36 cellular contexts compared by ENCODE assay signal in genomic region chr19:31296741-31297390, GRCh38. TPM values are rescaled to one million over a fixed set of nuclear protein-coding genes. Genes with fewer than 3 reads are reported as not detected.
"Had no signal": no experiment of that assay in that cellular context is flagged by ENCODE, and none has a peak within 500 bp of the region (broad histone marks: within the 10 kb centered on the region; RNA-seq: fewer than 3 reads in every experiment).

No MANE protein-coding gene starts in this region.

- H3K4me1 Mint-ChIP-seq: activated CD4-positive, alpha-beta memory T cell treated with anti-CD3 and anti-CD28 coated beads, Interleukin-2, amount 10 ng/mL, durations not matched to agents 7 days and 5 days; activated CD8-positive, alpha-beta memory T cell treated with anti-CD3 and anti-CD28 coated beads, Interleukin-2, amount 10 ng/mL, durations not matched to agents 7 days and 5 days; activated naive CD4-positive, alpha-beta T cell treated with anti-CD3 and anti-CD28 coated beads, Interleukin-2, amount 10 ng/mL, durations not matched to agents 7 days and 5 days; activated naive CD8-positive, alpha-beta T cell treated with anti-CD3 and anti-CD28 coated beads, Interleukin-2, amount 50 U/mL, for 24 hours had no signal

- H3K27ac Mint-ChIP-seq: activated CD4-positive, alpha-beta memory T cell treated with anti-CD3 and anti-CD28 coated beads, Interleukin-2, amount 10 ng/mL, durations not matched to agents 7 days and 5 days; activated CD8-positive, alpha-beta memory T cell treated with anti-CD3 and anti-CD28 coated beads, Interleukin-2, amount 10 ng/mL, durations not matched to agents 7 days and 5 days; activated naive CD4-positive, alpha-beta T cell treated with anti-CD3 and anti-CD28 coated beads, Interleukin-2, amount 10 ng/mL, durations not matched to agents 7 days and 5 days; activated naive CD8-positive, alpha-beta T cell; activated naive CD8-positive, alpha-beta T cell treated with anti-CD3 and anti-CD28 coated beads, Interleukin-2, amount 50 U/mL, for 24 hours had no signal

- H3K4me3 ChIP-seq: cardiac muscle cell, Peyer's patch had no signal

- H3K36me3 Mint-ChIP-seq: activated CD8-positive, alpha-beta memory T cell treated with anti-CD3 and anti-CD28 coated beads, Interleukin-2, amount 10 ng/mL, durations not matched to agents 7 days and 5 days; activated naive CD4-positive, alpha-beta T cell treated with anti-CD3 and anti-CD28 coated beads, Interleukin-2, amount 10 ng/mL, durations not matched to agents 7 days and 5 days; activated naive CD8-positive, alpha-beta T cell had no signal

- DNase-seq: activated CD4-positive, alpha-beta memory T cell treated with anti-CD3 and anti-CD28 coated beads, Interleukin-2, amount 10 ng/mL, durations not matched to agents 7 days and 5 days; activated CD4-positive, alpha-beta T cell treated with anti-CD3 and anti-CD28 coated beads for 1 hour; activated CD4-positive, alpha-beta T cell treated with anti-CD3 and anti-CD28 coated beads for 48 hours; activated CD4-positive, CD25-positive, alpha-beta regulatory T cell; activated CD8-positive, alpha-beta memory T cell treated with anti-CD3 and anti-CD28 coated beads for 24 hours; activated CD8-positive, alpha-beta memory T cell treated with anti-CD3 and anti-CD28 coated beads, Interleukin-2, amount 10 ng/mL, durations not matched to agents 7 days and 5 days; activated CD8-positive, alpha-beta memory T cell treated with anti-CD3 and anti-CD28 coated beads, Interleukin-2, amount 50 U/mL, for 48 hours; activated effector memory CD4-positive, alpha-beta T cell treated with Interleukin-2 at 50 U/mL for 16 hours; activated naive CD4-positive, alpha-beta T cell treated with anti-CD3 and anti-CD28 coated beads, Interleukin-2, amount 10 ng/mL, durations not matched to agents 7 days and 5 days; activated naive CD8-positive, alpha-beta T cell treated with anti-CD3 and anti-CD28 coated beads, Interleukin-2, amount 50 U/mL, for 24 hours; activated T-cell treated with anti-CD3 and anti-CD28 coated beads, Interleukin-2, amount 50 U/mL, for 48 hours; aorta; brain microvascular endothelial cell; Karpas-422; KBM-7; NCI-H1105; NCI-H1436; NCI-H1694; NCI-H1930; NCI-H2081 treated with DMSO at 0.1 percent for 48 hours; NCI-H226; NCI-H446 treated with DMSO at 0.1 percent for 48 hours; NCI-H524; NK-92 treated with Interleukin-12 subunit alpha and Interleukin-12 subunit beta, amount 100 ng/mL, for 24 hours; PC-3; Right ventricle myocardium superior; SW 1271; T-helper 1 cell; T-helper 2 cell; T-helper 9 cell; WERI-Rb-1 had no signal

- H3K9me3 Mint-ChIP-seq: activated CD4-positive, alpha-beta memory T cell treated with anti-CD3 and anti-CD28 coated beads, Interleukin-2, amount 10 ng/mL, durations not matched to agents 7 days and 5 days; activated naive CD8-positive, alpha-beta T cell treated with anti-CD3 and anti-CD28 coated beads, Interleukin-2, amount 50 U/mL, for 24 hours had no signal

- H3K27ac ChIP-seq: brain microvascular endothelial cell, cardiac muscle cell, Peyer's patch, RWPE1, WERI-Rb-1 had no signal

- H3K27me3 ChIP-seq: brain microvascular endothelial cell, Peyer's patch had no signal

- ATAC-seq: activated CD8-positive, alpha-beta memory T cell treated with anti-CD3 and anti-CD28 coated beads, Interleukin-2, amount 10 ng/mL, durations not matched to agents 7 days and 5 days; activated naive CD8-positive, alpha-beta T cell treated with anti-CD3 and anti-CD28 coated beads, Interleukin-2, amount 50 U/mL, for 24 hours; PC-3 had no signal

- H3K4me1 ChIP-seq: Peyer's patch had no signal

- H3K36me3 ChIP-seq: brain microvascular endothelial cell, cardiac muscle cell, Peyer's patch, WERI-Rb-1 had no signal

- H3K4me3 Mint-ChIP-seq: activated CD4-positive, alpha-beta memory T cell treated with anti-CD3 and anti-CD28 coated beads, Interleukin-2, amount 10 ng/mL, durations not matched to agents 7 days and 5 days; activated CD8-positive, alpha-beta memory T cell treated with anti-CD3 and anti-CD28 coated beads, Interleukin-2, amount 10 ng/mL, durations not matched to agents 7 days and 5 days; activated naive CD4-positive, alpha-beta T cell treated with anti-CD3 and anti-CD28 coated beads, Interleukin-2, amount 10 ng/mL, durations not matched to agents 7 days and 5 days; activated naive CD8-positive, alpha-beta T cell; activated naive CD8-positive, alpha-beta T cell treated with anti-CD3 and anti-CD28 coated beads, Interleukin-2, amount 50 U/mL, for 24 hours had no signal

- H3K27me3 Mint-ChIP-seq: activated CD4-positive, alpha-beta memory T cell treated with anti-CD3 and anti-CD28 coated beads, Interleukin-2, amount 10 ng/mL, durations not matched to agents 7 days and 5 days; activated CD8-positive, alpha-beta memory T cell treated with anti-CD3 and anti-CD28 coated beads, Interleukin-2, amount 10 ng/mL, durations not matched to agents 7 days and 5 days; activated naive CD8-positive, alpha-beta T cell treated with anti-CD3 and anti-CD28 coated beads, Interleukin-2, amount 50 U/mL, for 24 hours had no signal

- H3K9me3 ChIP-seq: Peyer's patch had no signal

RNA-seq across cellular contexts. Expression of gene TSHZ3, which starts 52.4 kb away (rescaled TPM):
- total RNA-seq: MCF 10A had no signal
